In genomic region chr1:222644649-222645005, GRCh38 we compare ENCODE assay signal across 8 cellular contexts. TPM values are rescaled to one million over a fixed set of nuclear protein-coding genes. Genes with fewer than 3 reads are reported as not detected.
DNase-seq lines count a peak whose midpoint lies in the region; ATAC-seq, FAIRE-seq and TF ChIP-seq lines count a peak whose summit lies in the region.

No MANE protein-coding gene starts in this region.

- no peaks in the 10 kb centered on the region for H3K27me3 ChIP-seq in iPS-20b (ENCODE audit: insufficient read depth, low read length)
- no peaks in the 10 kb centered on the region for H3K27me3 ChIP-seq in stomach

- intact Hi-C loops in stomach (cut with DNase I; ENCODE audit: low total_unique reads) = no loop called here

- POLR2A ChIA-PET in A549 (lab: Yijun Ruan, JAX) (interaction anchor here (0.9 to 2.0 kb wide), 5 partner anchors 9 to 179 kb away, joined by 4 to 25 read pairs (median 9); partner anchors contain the start of gene TAF1A), HEK293 (lab: Yijun Ruan, JAX) (interaction anchor here (0.9 to 2.3 kb wide), 3 partner anchors 24 to 68 kb away, joined by 3 to 10 read pairs (median 5); partner anchors contain the start of genes AIDA and BROX)

- TF ChIP-seq EP300 in A549 (IDR thresholded peaks at IDR 0.05) (no peak), stomach (IDR thresholded peaks at IDR 0.05) (no peak)

- DNase-seq in A549 (ENCODE audit: low read depth in 1 of 2, low spot score in 1 of 2) (no peak), stomach (no peak), AG08395 (ENCODE audit: low spot score) (no peak), NCI-H1694 treated with DMSO at 0.1 percent for 48 hours (lab: John Stamatoyannopoulos, UW) (no peak)

- H3K4me1 ChIP-seq in A549 (peaks cover 18% of the 10 kb centered on the region), HEK293 (ENCODE audit: control insufficient read depth, insufficient read depth, low read length) (peaks cover 3% of the 10 kb centered on the region; the same call in 1 of the 2 replicates), iPS-20b (ENCODE audit: insufficient read depth, low read length) (no peaks in the 10 kb centered on the region), stomach (peaks cover 13 to 52% (median 25%) of the 10 kb centered on the region in 4 donors)

- peak overlapping the region; percentile 84 for H3K9ac ChIP-seq in iPS-20b (ENCODE audit: low read depth, low read length)

- ATAC-seq in A549 (peak in 1 of 2 experiments; percentile 10; a peak in 4 of 6 replicates), HG03342 (IDR thresholded peaks at IDR 0.05; ENCODE audit: unreplicated experiment) (no peak)

- H3K27ac ChIP-seq in A549 (peak overlapping the region; percentile 98), HEK293 (ENCODE audit: extremely low read depth, low read depth, low read length) (peak overlapping the region; percentile 19), iPS-20b (ENCODE audit: low read length) (no peak overlapping the region), stomach (peak overlapping the region; percentile 89 to 98 (median 94))

- H3K36me3 Mint-ChIP-seq in activated naive CD8-positive, alpha-beta T cell = peaks cover 8% of the 10 kb centered on the region

- H3K4me2 ChIP-seq in A549 = peak overlapping the region; percentile 82

- TF ChIP-seq RAD21 in A549 (conservative IDR thresholded peaks at IDR 0.05 in 1 of 2, IDR thresholded peaks at IDR 0.05 in 1 of 2) = no peak

- TF ChIP-seq POLR2A in A549 (IDR thresholded peaks at IDR 0.05; ENCODE audit: low read length) = no peak
- TF ChIP-seq POLR2A in stomach (IDR thresholded peaks at IDR 0.05) = no peak

- H3K36me3 ChIP-seq in HEK293 (ENCODE audit: control insufficient read depth in 2 of 2, insufficient read depth in 1 of 2, low read length in 2 of 2) (peaks cover 11 to 12% of the 10 kb centered on the region in 2 experiments), iPS-20b (ENCODE audit: insufficient read depth, low read depth, low read length) (peaks cover 28% of the 10 kb centered on the region), stomach (peaks cover 3 to 47% (median 40%) of the 10 kb centered on the region in 4 donors)

- CTCF ChIA-PET in A549 (lab: Yijun Ruan, JAX) (interaction anchor here (0.7 to 3.6 kb wide), 4 partner anchors 10 to 189 kb away, joined by 3 to 18 read pairs (median 5); no protein-coding TSS in a partner anchor), HEK293 (lab: Yijun Ruan, JAX) (interaction anchor here (2.2 to 4.7 kb wide), 2 partner anchors 10 to 179 kb away, joined by 16 to 25 read pairs; no protein-coding TSS in a partner anchor)

- TF ChIP-seq CTCF in A549 (IDR thresholded peaks at IDR 0.05) (no peak), HEK293 (tag by site-specific recombination; IDR thresholded peaks at IDR 0.05) (no peak), stomach (IDR thresholded peaks at IDR 0.05) (no peak)

- peak overlapping the region; percentile 88 for H3K4me3 ChIP-seq in A549
- H3K4me3 ChIP-seq in HEK293 (ENCODE audit: low read depth, low read length) = peak overlapping the region; percentile 60
- H3K4me3 ChIP-seq in iPS-20b (ENCODE audit: low read length) = peak overlapping the region; percentile 100
- H3K4me3 ChIP-seq in stomach = peak overlapping the region; percentile 70 to 82 (median 74)

- H3K4me3 Mint-ChIP-seq in activated naive CD8-positive, alpha-beta T cell = peak overlapping the region; percentile 99

- H3K27ac Mint-ChIP-seq in activated naive CD8-positive, alpha-beta T cell = peak overlapping the region; percentile 97

- H3K9me3 ChIP-seq in A549 = no peaks in the 10 kb centered on the region
- no peaks in the 10 kb centered on the region for H3K9me3 ChIP-seq in HEK293 (ENCODE audit: control insufficient read depth, insufficient read depth, low read depth, low read length)
- H3K9me3 ChIP-seq in iPS-20b (ENCODE audit: insufficient read depth, low read depth, low read length) = no peaks in the 10 kb centered on the region
- no peaks in the 10 kb centered on the region for H3K9me3 ChIP-seq in stomach

- no peak for FAIRE-seq in A549 (lab: Jason Lieb, UNC)

- H3K27me3 Mint-ChIP-seq in activated naive CD8-positive, alpha-beta T cell = no peaks in the 10 kb centered on the region

- H3K4me1 Mint-ChIP-seq in activated naive CD8-positive, alpha-beta T cell (ENCODE audit: low read depth) = peaks cover 42% of the 10 kb centered on the region

- H3K9me3 Mint-ChIP-seq in activated naive CD8-positive, alpha-beta T cell (ENCODE audit: low read depth) = no peaks in the 10 kb centered on the region

- 0% methylated on average over 5 of the region's 5 CpGs for WGBS in A549 (ENCODE audit: missing lambda C conversion rate)
- 1 to 6% (median 4%) methylated on average over 5 of the region's 5 CpGs for WGBS in stomach, 5 donors

TF ChIP-seq in A549, 52 proteins besides CTCF, POLR2A, EP300 and RAD21 (continues in another document):
- TF ChIP-seq POLR2AphosphoS2 (conservative IDR thresholded peaks at IDR 0.05; ENCODE audit: low read length) (no peak), ELK1 (IDR thresholded peaks at IDR 0.05; ENCODE audit: low read depth, low read length) (no peak), BCL3 (IDR thresholded peaks at IDR 0.05) (no peak), RCOR1 (IDR thresholded peaks at IDR 0.05; ENCODE audit: low read depth, low read length) (no peak), SREBF2 (IDR thresholded peaks at IDR 0.05) (no peak), CEBPB (IDR thresholded peaks at IDR 0.05) (no peak)

TF ChIP-seq in HEK293, 187 proteins besides CTCF, POLR2A, EP300 and RAD21 (continues in another document):
- TF ChIP-seq ZNF398 (tag by site-specific recombination; IDR thresholded peaks at IDR 0.05) (peak; percentile 20; the same call in 1 of the 2 replicates), SCRT2 (tag by site-specific recombination; IDR thresholded peaks at IDR 0.05) (peak; percentile 75), ZNF214 (tag by site-specific recombination; IDR thresholded peaks at IDR 0.05; ENCODE audit: borderline replicate concordance) (no peak), WT1 (tag by site-specific recombination; IDR thresholded peaks at IDR 0.05) (peak; percentile 23; the same call in 1 of the 2 replicates), ZNF211 (tag by site-specific recombination; IDR thresholded peaks at IDR 0.05; ENCODE audit: low read depth) (no peak), ZNF362 (tag by site-specific recombination; IDR thresholded peaks at IDR 0.05) (peak; percentile 45; the same call in 1 of the 2 replicates), KLF10 (tag by site-specific recombination; IDR thresholded peaks at IDR 0.05) (no peak)

RNA-seq across cellular contexts. Expression of gene MIA3, which starts 26.7 kb away (rescaled TPM):
- polyA plus RNA-seq in A549 (2011; rRNA removed) = 39.2 and 40.3 TPM in 2 replicates
- 24.9 and 26.9 TPM in 2 replicates for polyA plus RNA-seq in A549 (2012; cell fraction: cytosol; rRNA removed)
- 106 and 114 TPM in 2 replicates for polyA plus RNA-seq in A549 (2012; cell fraction: nucleus; rRNA removed)
- 16.4 to 17.5 TPM (median 17.2 TPM) in 3 replicates for polyA plus RNA-seq in A549 (2017; fragmentation: RNase III; extraction: RNeasy Plus Mini Kit Qiagen cat#74134 plus additional on column Dnase treatment)
- polyA minus RNA-seq in A549 (2011; rRNA and poly(A)+ RNA removed) = 25.3 and 31.3 TPM in 2 replicates
- total RNA-seq in stomach = 100 to 1,000 TPM in 1 of 5 donors, 10 to 100 TPM in 4; 25.0 to 122 (median 94.6) TPM
- polyA plus RNA-seq in stomach = 10 to 100 TPM in 2 of 3 donors, 1 to 10 TPM in 1; 8.7 to 24.3 (median 15.5) TPM

RNA-seq across cellular contexts. Expression of gene TAF1A, which starts 54.9 kb away (rescaled TPM):
- polyA plus RNA-seq in A549 (2011; rRNA removed) (16.0 and 21.7 TPM in 2 replicates), A549 (2017; fragmentation: RNase III; extraction: RNeasy Plus Mini Kit Qiagen cat#74134 plus additional on column Dnase treatment) (11.7 to 13.0 TPM (median 12.1 TPM) in 3 replicates), stomach (1 to 10 TPM; 1.3 to 3.2 (median 1.7) TPM)
- polyA plus RNA-seq in A549 (2012; cell fraction: cytosol; rRNA removed) = 4.2 TPM in 2 replicates
- 3.1 and 6.2 TPM in 2 replicates for polyA plus RNA-seq in A549 (2012; cell fraction: nucleus; rRNA removed)
- polyA minus RNA-seq in A549 (2011; rRNA and poly(A)+ RNA removed) = 2.9 and 5.4 TPM in 2 replicates
- 10 to 100 TPM in 3 of 5 donors, 1 to 10 TPM in 2; 3.5 to 35.6 (median 17.4) TPM for total RNA-seq in stomach
